Comparison of ENCODE assay signal across 8 cellular contexts in the genomic region with DNA sequence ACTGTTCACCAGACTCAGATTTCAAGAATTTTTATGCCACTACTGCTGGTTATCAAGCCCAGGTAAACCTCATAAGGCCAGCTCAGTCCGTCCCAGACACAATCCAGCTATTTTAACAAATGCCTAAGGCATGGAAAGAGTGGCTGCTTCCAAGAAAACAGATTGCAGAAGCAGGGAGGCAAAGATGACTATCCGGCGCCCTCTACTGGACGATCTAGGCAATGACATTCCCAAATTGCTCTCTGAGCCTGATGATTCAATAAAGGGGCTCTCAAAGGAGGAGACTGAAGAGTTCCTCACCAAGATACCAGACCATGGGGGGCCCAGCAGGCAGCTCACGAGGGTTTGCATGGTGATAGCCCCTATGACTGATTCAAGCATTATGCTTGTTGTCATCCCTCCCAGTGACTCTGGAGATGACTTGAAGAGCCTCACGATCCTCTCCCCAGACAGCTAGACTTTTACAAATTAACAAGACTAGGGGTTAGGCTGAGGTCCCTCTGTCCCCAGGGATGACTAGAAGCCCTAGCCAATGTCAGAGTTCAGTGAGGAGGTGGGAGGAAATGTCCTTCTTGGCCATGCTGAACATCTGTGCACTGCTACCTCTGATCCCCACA. TPM values are rescaled to one million over a fixed set of nuclear protein-coding genes. Genes with fewer than 3 reads are reported as not detected.
DNase-seq lines count a peak whose midpoint lies in the region; ATAC-seq, FAIRE-seq and TF ChIP-seq lines count a peak whose summit lies in the region.

No MANE protein-coding gene starts in this region.

- TF ChIP-seq POLR2A in GM12892 (IDR thresholded peaks at IDR 0.05; ENCODE audit: low read depth, low read length), result no peak

- no peaks in the 10 kb centered on the region for H3K27me3 ChIP-seq in effector memory CD4-positive, alpha-beta T cell (replicated peaks; ENCODE audit: control insufficient read depth, insufficient read depth, low read length, poor library complexity, severe bottlenecking)

- H3K36me3 ChIP-seq in effector memory CD4-positive, alpha-beta T cell (ENCODE audit: control insufficient read depth, insufficient read depth, low read length), result no peaks in the 10 kb centered on the region

- peak; percentile 62 for FAIRE-seq in GM12892 (lab: Jason Lieb, UNC)

- peaks cover 16% of the 10 kb centered on the region for H3K9me3 ChIP-seq in effector memory CD4-positive, alpha-beta T cell (ENCODE audit: control insufficient read depth, low read length)

- H3K4me3 ChIP-seq in AG09309 (ENCODE audit: control insufficient read depth, low read depth, low read length), result no peak overlapping the region
- no peak overlapping the region for H3K4me3 ChIP-seq in effector memory CD4-positive, alpha-beta T cell (ENCODE audit: insufficient read depth, low read depth, low read length, poor library complexity, severe bottlenecking)

- no peaks in the 10 kb centered on the region for H3K4me1 ChIP-seq in effector memory CD4-positive, alpha-beta T cell (ENCODE audit: control insufficient read depth, insufficient read depth, low read length, poor library complexity, severe bottlenecking)

- ATAC-seq in GM18870 (IDR thresholded peaks at IDR 0.05; ENCODE audit: unreplicated experiment), result no peak

- DNase-seq in AG09309 (ENCODE audit: low read depth) (no peak), GM12892 (ENCODE audit: insufficient read length) (no peak), UCSD-AML1 (lab: John Stamatoyannopoulos, UW; ENCODE audit: unreplicated experiment) (peak; percentile 24), medulla oblongata (ENCODE audit: extremely low spot score) (peak; percentile 66), superior temporal gyrus (ENCODE audit: extremely low spot score) (peak; percentile 80)
- peak in 2 of 3 donors; percentile 4 to 24 for DNase-seq in effector memory CD4-positive, alpha-beta T cell

- TF ChIP-seq CTCF in AG09309 (IDR thresholded peaks at IDR 0.05; ENCODE audit: control insufficient read depth, insufficient read depth, low read depth, low read length, missing control alignments) (peak; percentile 91), LNCAP (IDR thresholded peaks at IDR 0.05) (peak; percentile 93)

- H3K27ac ChIP-seq in effector memory CD4-positive, alpha-beta T cell (ENCODE audit: insufficient read depth, low read length, poor library complexity, severe bottlenecking), result no peak overlapping the region

RNA-seq across cellular contexts. Expression of gene SERPINB8, which starts 25.0 kb away (rescaled TPM):
- polyA plus RNA-seq in GM12892 (2012; ENCODE audit: missing spikeins), result 10.7 TPM

RNA-seq across cellular contexts. Expression of gene HMSD, which starts 45.8 kb away (rescaled TPM):
- 27.3 TPM for polyA plus RNA-seq in GM12892 (2012; ENCODE audit: missing spikeins)

Comparison
In these comparisons a context has a peak if more than half of its experiments do, and no peak if none do; other contexts are left out.
1. DNase-seq: peak in UCSD-AML1 (single experiment), effector memory CD4-positive, alpha-beta T cell (2 of 3), medulla oblongata (single experiment) and superior temporal gyrus (single experiment); none in AG09309 (single experiment) and GM12892 (single experiment).